In the genomic region with DNA sequence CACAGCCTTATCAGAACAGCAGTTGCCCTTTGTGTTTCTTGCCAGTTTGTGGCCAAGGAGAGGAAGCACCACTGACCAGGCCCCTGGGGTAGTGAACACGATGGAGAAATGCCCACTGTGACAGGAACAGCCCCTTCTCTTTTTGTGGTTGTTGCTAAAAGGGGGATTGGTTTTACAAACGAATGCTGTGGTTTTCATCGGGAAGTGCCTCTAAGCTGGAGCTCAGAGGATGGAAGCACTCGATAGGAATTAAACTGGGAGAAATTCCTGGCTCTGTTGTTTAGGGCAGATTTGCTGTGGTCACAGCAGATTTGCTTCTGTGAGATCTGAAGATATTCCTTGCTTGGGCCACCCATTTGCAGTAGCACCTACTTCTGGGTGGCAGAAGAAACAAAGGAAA, we compare ENCODE assay signal across 26 cellular contexts.
DNase-seq lines count a peak whose midpoint lies in the region; FAIRE-seq lines count a peak whose summit lies in the region.
"Had no signal": no experiment of that assay in that cellular context is flagged by ENCODE, and none has a peak within 500 bp of the region (broad histone marks: within the 10 kb centered on the region; RNA-seq: fewer than 3 reads in every experiment).

No MANE protein-coding gene starts in this region.

- intact Hi-C loops in dendritic cell treated with granulocyte-macrophage colony-stimulating factor and Interleukin-4, amounts not matched to agents 40 ng/mL and 50 ng/mL, for 4 days (cut with micrococcal nuclease), result no loop called here

- H3K4me3 ChIP-seq in SJCRH30 (no peak overlapping the region), MG63 (no peak overlapping the region)
- H3K4me3 ChIP-seq: ovary, tibial artery had no signal

- peaks cover 43% of the 10 kb centered on the region for H3K4me1 Mint-ChIP-seq in dendritic cell treated with granulocyte-macrophage colony-stimulating factor and Interleukin-4, amounts not matched to agents 40 ng/mL and 50 ng/mL, for 4 days (ENCODE audit: low read depth)
- H3K4me1 Mint-ChIP-seq: IgD-negative memory B cell had no signal

- DNase-seq in SKM-1 treated with dmso at 0.1 percent for 144 hours (lab: John Stamatoyannopoulos, UW; ENCODE audit: unreplicated experiment) (peak; percentile 8), SKM-1 (lab: John Stamatoyannopoulos, UW; ENCODE audit: unreplicated experiment) (no peak), SJCRH30 (peak; percentile 23 to 46), urothelium cell line (ENCODE audit: low spot score) (no peak), MG63 (no peak), retina (no peak), amygdala (lab: John Stamatoyannopoulos, UW) (no peak)
- DNase-seq: activated CD8-positive, alpha-beta T cell treated with anti-CD3 and anti-CD28 coated beads, Interleukin-2, amount 10 ng/mL, durations not matched to agents 7 days and 5 days; activated gamma-delta T cell; activated naive CD8-positive, alpha-beta T cell treated with anti-CD3 and anti-CD28 coated beads, Interleukin-2, amount 50 U/mL, for 24 hours; GOT3; head of caudate nucleus; naive thymus-derived CD4-positive, alpha-beta T cell; NCI-H187 treated with DMSO at 0.1 percent for 48 hours; NCI-H345; NCI-H82; ovary; right cardiac atrium; SK-N-SH; stimulated activated CD4-positive, alpha-beta T cell treated with anti-CD3 and anti-CD28 coated beads, Interleukin-12 subunit alpha, Interleukin-12 subunit beta, amount 100 ng/mL, for 4 hours; stimulated activated CD4-positive, alpha-beta T cell treated with anti-CD3 and anti-CD28 coated beads, Interleukin-4, amount 100 ng/mL, for 4 hours; tibial artery had no signal

- FAIRE-seq in urothelium cell line (lab: Jason Lieb, UNC), result peak; percentile 52

- peaks cover 13% of the 10 kb centered on the region for H3K27me3 Mint-ChIP-seq in dendritic cell treated with granulocyte-macrophage colony-stimulating factor and Interleukin-4, amounts not matched to agents 40 ng/mL and 50 ng/mL, for 4 days
- H3K27me3 Mint-ChIP-seq: memory B cell; stimulated activated naive CD8-positive, alpha-beta T cell treated with anti-CD3 and anti-CD28 coated beads, Interleukin-15, Interleukin-2, amounts not matched to agents 100 ng/mL and 50 ng/mL, for 24 hours had no signal

- H3K27me3 ChIP-seq in SJCRH30 (no peaks in the 10 kb centered on the region), MG63 (no peaks in the 10 kb centered on the region)
- H3K27me3 ChIP-seq: ovary, tibial artery had no signal

- H3K9me3 Mint-ChIP-seq in dendritic cell treated with granulocyte-macrophage colony-stimulating factor and Interleukin-4, amounts not matched to agents 40 ng/mL and 50 ng/mL, for 4 days, result no peaks in the 10 kb centered on the region
- H3K9me3 Mint-ChIP-seq: activated naive CD8-positive, alpha-beta T cell treated with anti-CD3 and anti-CD28 coated beads, Interleukin-2, amount 50 U/mL, for 24 hours; IgD-negative memory B cell; memory B cell; naive thymus-derived CD4-positive, alpha-beta T cell; stimulated activated naive CD8-positive, alpha-beta T cell treated with anti-CD3 and anti-CD28 coated beads, Interleukin-15, Interleukin-2, amounts not matched to agents 100 ng/mL and 50 ng/mL, for 24 hours had no signal

- H3K4me1 ChIP-seq in SJCRH30, result peaks cover 4% of the 10 kb centered on the region; the same call in 1 of the 2 replicates

- H3K27ac Mint-ChIP-seq in dendritic cell treated with granulocyte-macrophage colony-stimulating factor and Interleukin-4, amounts not matched to agents 40 ng/mL and 50 ng/mL, for 4 days, result peak overlapping the region; percentile 21
- H3K27ac Mint-ChIP-seq: activated CD8-positive, alpha-beta T cell treated with anti-CD3 and anti-CD28 coated beads, Interleukin-2, amount 10 ng/mL, durations not matched to agents 7 days and 5 days; activated naive CD8-positive, alpha-beta T cell treated with anti-CD3 and anti-CD28 coated beads, Interleukin-2, amount 50 U/mL, for 24 hours; memory B cell; naive thymus-derived CD4-positive, alpha-beta T cell; stimulated activated naive CD8-positive, alpha-beta T cell treated with anti-CD3 and anti-CD28 coated beads, Interleukin-15, Interleukin-2, amounts not matched to agents 100 ng/mL and 50 ng/mL, for 24 hours had no signal

- H3K36me3 Mint-ChIP-seq in dendritic cell treated with granulocyte-macrophage colony-stimulating factor and Interleukin-4, amounts not matched to agents 40 ng/mL and 50 ng/mL, for 4 days (ENCODE audit: low read depth), result no peaks in the 10 kb centered on the region
- H3K36me3 Mint-ChIP-seq: IgD-negative memory B cell; memory B cell; naive thymus-derived CD4-positive, alpha-beta T cell had no signal

- no peaks in the 10 kb centered on the region for H3K36me3 ChIP-seq in SJCRH30
- H3K36me3 ChIP-seq in MG63, result no peaks in the 10 kb centered on the region
- H3K36me3 ChIP-seq: ovary, tibial artery had no signal

- no peak overlapping the region for H3K27ac ChIP-seq in SJCRH30
- H3K27ac ChIP-seq: ovary, tibial artery had no signal

- no peaks in the 10 kb centered on the region for H3K9me3 ChIP-seq in SJCRH30 (replicated peaks)
- no peaks in the 10 kb centered on the region for H3K9me3 ChIP-seq in MG63
- H3K9me3 ChIP-seq: ovary, SK-N-SH, tibial artery had no signal

- H3K4me3 Mint-ChIP-seq in dendritic cell treated with granulocyte-macrophage colony-stimulating factor and Interleukin-4, amounts not matched to agents 40 ng/mL and 50 ng/mL, for 4 days, result no peak overlapping the region
- H3K4me3 Mint-ChIP-seq: activated CD8-positive, alpha-beta T cell treated with anti-CD3 and anti-CD28 coated beads, Interleukin-2, amount 10 ng/mL, durations not matched to agents 7 days and 5 days; activated naive CD8-positive, alpha-beta T cell treated with anti-CD3 and anti-CD28 coated beads, Interleukin-2, amount 50 U/mL, for 24 hours; IgD-negative memory B cell; memory B cell; stimulated activated naive CD8-positive, alpha-beta T cell treated with anti-CD3 and anti-CD28 coated beads, Interleukin-15, Interleukin-2, amounts not matched to agents 100 ng/mL and 50 ng/mL, for 24 hours had no signal

Comparison
In these comparisons a context has a peak if more than half of its experiments do, and no peak if none do; other contexts are left out.
1. DNase-seq: peak in SKM-1 treated with dmso at 0.1 percent for 144 hours (single experiment) and SJCRH30 (2 of 2); none in SKM-1 (single experiment), urothelium cell line (single experiment), MG63 (single experiment), retina (single experiment) and amygdala (0 of 56).